22 cellular contexts compared by ENCODE assay signal in the genomic region with DNA sequence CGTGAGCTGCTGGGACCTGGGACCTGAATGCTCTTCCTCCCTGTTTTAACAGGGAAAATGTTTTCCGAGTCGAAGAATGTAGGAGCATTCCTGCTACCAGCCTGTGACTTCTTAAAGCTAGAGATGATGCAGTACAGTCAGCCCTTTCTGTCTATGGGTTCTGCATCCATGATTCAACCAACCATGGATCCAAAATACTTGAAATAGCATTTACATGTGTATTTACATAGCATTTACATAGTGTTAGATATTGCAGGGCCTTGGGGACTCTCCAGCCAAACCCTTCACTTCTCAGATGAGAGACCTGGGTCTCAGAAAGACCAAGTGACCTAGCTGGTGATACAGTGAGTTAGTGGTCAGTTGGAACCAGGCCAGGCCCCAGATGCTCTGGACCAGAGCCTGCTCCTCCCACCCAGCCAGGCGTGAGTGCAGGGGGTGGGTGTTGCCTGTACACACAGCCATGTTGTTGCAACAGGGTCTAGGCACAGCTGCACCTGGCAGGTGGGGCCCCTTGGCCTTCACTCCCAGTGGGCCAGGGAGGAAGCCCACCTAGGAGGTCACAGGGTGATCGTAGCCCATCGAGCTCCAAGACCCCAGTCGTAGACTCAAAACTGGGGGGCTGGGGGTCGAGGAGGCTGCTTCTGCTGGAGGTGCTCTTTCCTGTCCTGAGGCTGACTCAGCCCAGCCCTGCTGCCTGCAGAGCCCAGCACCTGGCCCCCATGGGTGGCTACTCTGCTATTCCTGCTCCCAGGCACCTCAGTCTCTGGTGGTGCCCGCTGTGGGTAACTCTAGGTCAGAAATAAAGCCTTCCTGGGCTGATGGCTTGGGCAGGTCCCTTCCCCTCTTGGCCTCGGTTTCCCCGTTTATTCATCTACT. TPM values are rescaled to one million over a fixed set of nuclear protein-coding genes. Genes with fewer than 3 reads are reported as not detected.
DNase-seq lines count a peak whose midpoint lies in the region; ATAC-seq and TF ChIP-seq lines count a peak whose summit lies in the region.
"Had no signal": no experiment of that assay in that cellular context is flagged by ENCODE, and none has a peak within 500 bp of the region (broad histone marks: within the 10 kb centered on the region; RNA-seq: fewer than 3 reads in every experiment).

No MANE protein-coding gene starts in this region.

- H3K4me3 ChIP-seq in RWPE2 (ENCODE audit: severe bottlenecking) (no peak overlapping the region), hepatocyte (no peak overlapping the region)
- H3K4me3 ChIP-seq: PC-9, right lobe of liver had no signal

- H3K9me3 ChIP-seq in RWPE2 (ENCODE audit: severe bottlenecking) (no peaks in the 10 kb centered on the region), hepatocyte (ENCODE audit: low read depth) (no peaks in the 10 kb centered on the region)
- H3K9me3 ChIP-seq: right lobe of liver had no signal

- intact Hi-C loops in activated CD4-positive, alpha-beta memory T cell treated with anti-CD3 and anti-CD28 coated beads for 36 hours (cut with micrococcal nuclease): no loop called here

- peaks cover 7% of the 10 kb centered on the region for H3K27me3 Mint-ChIP-seq in activated CD4-positive, alpha-beta memory T cell treated with anti-CD3 and anti-CD28 coated beads for 36 hours

- H2AFZ ChIP-seq in hepatocyte: no peak overlapping the region
- H2AFZ ChIP-seq: PC-9 had no signal

- no peak overlapping the region for H3K4me3 Mint-ChIP-seq in activated CD4-positive, alpha-beta memory T cell treated with anti-CD3 and anti-CD28 coated beads for 36 hours
- H3K4me3 Mint-ChIP-seq: activated CD8-positive, alpha-beta T cell treated with anti-CD3 and anti-CD28 coated beads, Interleukin-2, amount 10 ng/mL, durations not matched to agents 7 days and 5 days; activated naive CD8-positive, alpha-beta T cell treated with anti-CD3 and anti-CD28 coated beads, Interleukin-2, amount 50 U/mL, for 24 hours; activated T-helper 1 cell treated with anti-CD3 and anti-CD28 coated beads, Interleukin-12 subunit alpha, Interleukin-12 subunit beta, Interleukin-2, Interleukin-4 antibody, amounts not matched to agents 30 ng/mL and 10 ng/mL and 1 ng/mL, durations not matched to agents 14 hours and 24 hours and 36 hours; CD8-positive, alpha-beta T cell; IgD-negative memory B cell had no signal

- H3K36me3 ChIP-seq in RWPE2 (ENCODE audit: low read depth): no peaks in the 10 kb centered on the region
- H3K36me3 ChIP-seq in hepatocyte (replicated peaks; ENCODE audit: insufficient read depth, low read depth): no peaks in the 10 kb centered on the region
- H3K36me3 ChIP-seq: right lobe of liver had no signal

- no peaks in the 10 kb centered on the region for H3K4me1 Mint-ChIP-seq in activated CD4-positive, alpha-beta memory T cell treated with anti-CD3 and anti-CD28 coated beads for 36 hours (ENCODE audit: low read depth)
- H3K4me1 Mint-ChIP-seq: activated naive CD8-positive, alpha-beta T cell treated with anti-CD3 and anti-CD28 coated beads, Interleukin-2, amount 50 U/mL, for 24 hours; IgD-negative memory B cell had no signal

- no peaks in the 10 kb centered on the region for H3K27me3 ChIP-seq in RWPE2 (ENCODE audit: insufficient read depth, poor library complexity, severe bottlenecking)
- peaks cover 7% of the 10 kb centered on the region for H3K27me3 ChIP-seq in hepatocyte
- H3K27me3 ChIP-seq: right lobe of liver had no signal

- H3K9me2 ChIP-seq in hepatocyte (replicated peaks; ENCODE audit: insufficient read depth): no peaks in the 10 kb centered on the region

- POLR2A ChIA-PET in activated CD4-positive, alpha-beta memory T cell treated with anti-CD3 and anti-CD28 coated beads for 36 hours (lab: Charles Lee): no interaction called here

- H3K4me1 ChIP-seq in RWPE2 (ENCODE audit: insufficient read depth, poor library complexity, severe bottlenecking): no peaks in the 10 kb centered on the region
- no peaks in the 10 kb centered on the region for H3K4me1 ChIP-seq in hepatocyte (ENCODE audit: insufficient read depth)
- H3K4me1 ChIP-seq: right lobe of liver had no signal

- H3K36me3 Mint-ChIP-seq in activated CD4-positive, alpha-beta memory T cell treated with anti-CD3 and anti-CD28 coated beads for 36 hours: no peaks in the 10 kb centered on the region
- H3K36me3 Mint-ChIP-seq: CD8-positive, alpha-beta T cell; IgD-negative memory B cell had no signal

- H3K27ac Mint-ChIP-seq in activated CD4-positive, alpha-beta memory T cell treated with anti-CD3 and anti-CD28 coated beads for 36 hours: no peak overlapping the region
- H3K27ac Mint-ChIP-seq: activated CD8-positive, alpha-beta T cell treated with anti-CD3 and anti-CD28 coated beads, Interleukin-2, amount 10 ng/mL, durations not matched to agents 7 days and 5 days; activated naive CD8-positive, alpha-beta T cell treated with anti-CD3 and anti-CD28 coated beads, Interleukin-2, amount 50 U/mL, for 24 hours; activated T-helper 1 cell treated with anti-CD3 and anti-CD28 coated beads, Interleukin-12 subunit alpha, Interleukin-12 subunit beta, Interleukin-2, Interleukin-4 antibody, amounts not matched to agents 30 ng/mL and 10 ng/mL and 1 ng/mL, durations not matched to agents 14 hours and 24 hours and 36 hours; CD8-positive, alpha-beta T cell; IgD-negative memory B cell had no signal

- 78% methylated on average over 11 of the region's 11 CpGs for WGBS in hepatocyte (ENCODE audit: low lambda C conversion rate, missing lambda C conversion rate)

- CTCF ChIA-PET in activated CD4-positive, alpha-beta memory T cell treated with anti-CD3 and anti-CD28 coated beads for 36 hours (lab: Charles Lee): interaction anchor here (0.5 to 1.2 kb wide), 4 partner anchors 10 to 43 kb away, joined by 3 to 5 read pairs (median 4); no protein-coding TSS in a partner anchor

- no peaks in the 10 kb centered on the region for H4K20me1 ChIP-seq in hepatocyte (ENCODE audit: insufficient read depth, poor library complexity, severe bottlenecking)

- ATAC-seq in RWPE2 (ENCODE audit: low read depth): no peak
- ATAC-seq: activated CD8-positive, alpha-beta T cell treated with anti-CD3 and anti-CD28 coated beads, Interleukin-2, amount 10 ng/mL, durations not matched to agents 7 days and 5 days; activated naive CD8-positive, alpha-beta T cell treated with anti-CD3 and anti-CD28 coated beads, Interleukin-2, amount 50 U/mL, for 24 hours; CD8-positive, alpha-beta T cell; right lobe of liver had no signal

- peak overlapping the region; percentile 8 for H3K27ac ChIP-seq in RWPE2 (ENCODE audit: poor library complexity, severe bottlenecking)
- no peak overlapping the region for H3K27ac ChIP-seq in hepatocyte
- H3K27ac ChIP-seq: PC-9, right lobe of liver had no signal

- DNase-seq in NCI-H345 (lab: John Stamatoyannopoulos, UW) (peak; percentile 10), NCI-H345 treated with DMSO at 0.1 percent for 48 hours (lab: John Stamatoyannopoulos, UW; ENCODE audit: unreplicated experiment) (no peak), RWPE2 (ENCODE audit: low spot score) (no peak), fibroblast of peridontal ligament (ENCODE audit: extremely low read depth) (peak; percentile 68), superior temporal gyrus (ENCODE audit: extremely low spot score) (peak; percentile 11), hepatocyte (ENCODE audit: low spot score) (no peak), NCI-H187 (lab: John Stamatoyannopoulos, UW) (no peak)
- no peak for DNase-seq in activated CD4-positive, alpha-beta memory T cell treated with anti-CD3 and anti-CD28 coated beads for 36 hours
- DNase-seq: activated CD8-positive, alpha-beta T cell treated with anti-CD3 and anti-CD28 coated beads, Interleukin-2, amount 10 ng/mL, durations not matched to agents 7 days and 5 days; activated naive CD8-positive, alpha-beta T cell treated with anti-CD3 and anti-CD28 coated beads, Interleukin-2, amount 50 U/mL, for 24 hours; CD8-positive, alpha-beta T cell; glutamatergic neuron; midbrain; NCI-H1105; NCI-H226; PC-9; right lobe of liver; stimulated activated CD4-positive, alpha-beta T cell treated with anti-CD3 and anti-CD28 coated beads, Interleukin-4, amount 100 ng/mL, for 1 hour; stimulated activated CD8-positive, alpha-beta memory T cell treated with anti-CD3 and anti-CD28 coated beads, Interleukin-4, amount 100 ng/mL, for 48 hours had no signal

- H3K79me2 ChIP-seq in hepatocyte: no peaks in the 10 kb centered on the region

- no peak for TF ChIP-seq CTCF in RWPE2 (IDR thresholded peaks at IDR 0.05; ENCODE audit: poor library complexity, severe bottlenecking)
- no peak for TF ChIP-seq CTCF in hepatocyte (IDR thresholded peaks at IDR 0.05; ENCODE audit: poor library complexity)

- no peaks in the 10 kb centered on the region for H3K9me3 Mint-ChIP-seq in activated CD4-positive, alpha-beta memory T cell treated with anti-CD3 and anti-CD28 coated beads for 36 hours
- H3K9me3 Mint-ChIP-seq: activated naive CD8-positive, alpha-beta T cell treated with anti-CD3 and anti-CD28 coated beads, Interleukin-2, amount 50 U/mL, for 24 hours; activated T-helper 1 cell treated with anti-CD3 and anti-CD28 coated beads, Interleukin-12 subunit alpha, Interleukin-12 subunit beta, Interleukin-2, Interleukin-4 antibody, amounts not matched to agents 30 ng/mL and 10 ng/mL and 1 ng/mL, durations not matched to agents 14 hours and 24 hours and 36 hours; CD8-positive, alpha-beta T cell; IgD-negative memory B cell had no signal

- H3K4me2 ChIP-seq in hepatocyte: no peak overlapping the region

RNA-seq across cellular contexts. Expression of a gene that starts 7.6 kb away (rescaled TPM):
- total RNA-seq in hepatocyte: 0.90 TPM in 1 of 2 replicates, not detected in the other
- polyA plus RNA-seq in hepatocyte: 0.22 and 0.99 TPM in 2 replicates
- total RNA-seq in activated CD4-positive, alpha-beta memory T cell treated with anti-CD3 and anti-CD28 coated beads for 36 hours: not detected
- total RNA-seq: activated CD8-positive, alpha-beta T cell treated with anti-CD3 and anti-CD28 coated beads, Interleukin-2, amount 10 ng/mL, durations not matched to agents 7 days and 5 days; activated T-helper 1 cell treated with anti-CD3 and anti-CD28 coated beads, Interleukin-12 subunit alpha, Interleukin-12 subunit beta, Interleukin-2, Interleukin-4 antibody, amounts not matched to agents 30 ng/mL and 10 ng/mL and 1 ng/mL, durations not matched to agents 14 hours and 24 hours and 36 hours; CD8-positive, alpha-beta T cell; endothelial cell of umbilical vein had no signal
- polyA plus RNA-seq: endothelial cell of umbilical vein, IgD-negative memory B cell had no signal

RNA-seq across cellular contexts. Expression of a gene that starts 10.7 kb away (rescaled TPM):
- 0.23 TPM in 1 of 2 replicates, not detected in the other for total RNA-seq in hepatocyte
- 0.18 and 0.21 TPM in 2 replicates for polyA plus RNA-seq in hepatocyte
- total RNA-seq in activated CD4-positive, alpha-beta memory T cell treated with anti-CD3 and anti-CD28 coated beads for 36 hours: not detected
- total RNA-seq: activated T-helper 1 cell treated with anti-CD3 and anti-CD28 coated beads, Interleukin-12 subunit alpha, Interleukin-12 subunit beta, Interleukin-2, Interleukin-4 antibody, amounts not matched to agents 30 ng/mL and 10 ng/mL and 1 ng/mL, durations not matched to agents 14 hours and 24 hours and 36 hours; CD8-positive, alpha-beta T cell; endothelial cell of umbilical vein; right lobe of liver had no signal
- polyA plus RNA-seq: endothelial cell of umbilical vein, IgD-negative memory B cell had no signal

RNA-seq across cellular contexts. Expression of a gene that starts 51.3 kb away (rescaled TPM):
- total RNA-seq in hepatocyte: 20.3 and 23.5 TPM in 2 replicates
- polyA plus RNA-seq in hepatocyte: 23.5 and 31.4 TPM in 2 replicates
- not detected for total RNA-seq in activated CD4-positive, alpha-beta memory T cell treated with anti-CD3 and anti-CD28 coated beads for 36 hours
- total RNA-seq: activated CD8-positive, alpha-beta T cell treated with anti-CD3 and anti-CD28 coated beads, Interleukin-2, amount 10 ng/mL, durations not matched to agents 7 days and 5 days; activated T-helper 1 cell treated with anti-CD3 and anti-CD28 coated beads, Interleukin-12 subunit alpha, Interleukin-12 subunit beta, Interleukin-2, Interleukin-4 antibody, amounts not matched to agents 30 ng/mL and 10 ng/mL and 1 ng/mL, durations not matched to agents 14 hours and 24 hours and 36 hours; CD8-positive, alpha-beta T cell had no signal
- polyA plus RNA-seq: IgD-negative memory B cell had no signal

Comparison
In these comparisons a context has a peak if more than half of its experiments do, and no peak if none do; other contexts are left out.
1. DNase-seq: peak in NCI-H345 (single experiment), fibroblast of peridontal ligament (single experiment) and superior temporal gyrus (single experiment); none in NCI-H345 treated with DMSO at 0.1 percent for 48 hours (single experiment), RWPE2 (single experiment), hepatocyte (single experiment), activated CD4-positive, alpha-beta memory T cell treated with anti-CD3 and anti-CD28 coated beads for 36 hours (single experiment) and NCI-H187 (0 of 2).
2. RNA of a gene that starts 51.3 kb away (total RNA-seq): 20.3 to 23.5 TPM in hepatocyte; not detected in activated CD4-positive, alpha-beta memory T cell treated with anti-CD3 and anti-CD28 coated beads for 36 hours; every median in the first group is over 10 times any median in the second.